ENCODE assay signal across 11 cellular contexts in genomic region chr13:26425439-26426358, GRCh38.
DNase-seq lines count a peak whose midpoint lies in the region; ATAC-seq, FAIRE-seq and TF ChIP-seq lines count a peak whose summit lies in the region.
"Had no signal": no experiment of that assay in that cellular context is flagged by ENCODE, and none has a peak within 500 bp of the region (broad histone marks: within the 10 kb centered on the region; RNA-seq: fewer than 3 reads in every experiment).

No MANE protein-coding gene starts in this region.

- H3K36me3 Mint-ChIP-seq in CD4-positive, alpha-beta T cell (ENCODE audit: low read depth): no peaks in the 10 kb centered on the region
- no peaks in the 10 kb centered on the region for H3K36me3 Mint-ChIP-seq in activated naive CD4-positive, alpha-beta T cell treated with anti-CD3 and anti-CD28 coated beads for 36 hours (ENCODE audit: low read depth)
- H3K36me3 Mint-ChIP-seq: CD14-positive monocyte had no signal

- H3K4me1 ChIP-seq in pancreas: no peaks in the 10 kb centered on the region

- H3K27me3 ChIP-seq in pancreas: no peaks in the 10 kb centered on the region
- no peaks in the 10 kb centered on the region for H3K27me3 ChIP-seq in CD4-positive, alpha-beta T cell (ENCODE audit: control insufficient read depth, insufficient read depth, low read length)

- intact Hi-C loops in pancreas (cut with DNase I): no loop called here
- intact Hi-C loops in CD4-positive, alpha-beta T cell (cut with DNase I, micrococcal nuclease): no loop called here
- intact Hi-C loops in activated naive CD4-positive, alpha-beta T cell treated with anti-CD3 and anti-CD28 coated beads for 36 hours (cut with micrococcal nuclease): no loop called here

- H3K4me3 ChIP-seq in fibroblast of pulmonary artery (replicated peaks; ENCODE audit: low read depth, low read length) (no peak overlapping the region), pancreas (no peak overlapping the region)

- CTCF ChIA-PET in CD4-positive, alpha-beta T cell (lab: Charles Lee): interaction anchor here (1.2 kb wide), 1 partner anchor 21 kb away, joined by 3 read pairs; no protein-coding TSS in a partner anchor
- CTCF ChIA-PET in activated naive CD4-positive, alpha-beta T cell treated with anti-CD3 and anti-CD28 coated beads for 36 hours (lab: Charles Lee): interaction anchor here (0.6 kb wide), 1 partner anchor 94 kb away, joined by 3 read pairs; no protein-coding TSS in a partner anchor

- POLR2A ChIA-PET in CD4-positive, alpha-beta T cell (lab: Charles Lee): no interaction called here

- H3K27me3 Mint-ChIP-seq in CD4-positive, alpha-beta T cell: peaks cover 20% of the 10 kb centered on the region
- H3K27me3 Mint-ChIP-seq in activated naive CD4-positive, alpha-beta T cell treated with anti-CD3 and anti-CD28 coated beads for 36 hours (ENCODE audit: low read depth): peaks cover 6% of the 10 kb centered on the region
- H3K27me3 Mint-ChIP-seq: dendritic cell treated with granulocyte-macrophage colony-stimulating factor and Interleukin-4, amounts not matched to agents 40 ng/mL and 50 ng/mL, for 4 days had no signal

- ATAC-seq in pancreas (peak in 3 of 4 donors; percentile 74 to 85 (median 80)), GM18870 (IDR thresholded peaks at IDR 0.05; ENCODE audit: unreplicated experiment) (no peak)
- no peak for ATAC-seq in CD4-positive, alpha-beta T cell (ENCODE audit: poor library complexity)

- no peaks in the 10 kb centered on the region for H3K9me3 Mint-ChIP-seq in CD4-positive, alpha-beta T cell
- no peaks in the 10 kb centered on the region for H3K9me3 Mint-ChIP-seq in activated naive CD4-positive, alpha-beta T cell treated with anti-CD3 and anti-CD28 coated beads for 36 hours
- H3K9me3 Mint-ChIP-seq: dendritic cell treated with granulocyte-macrophage colony-stimulating factor and Interleukin-4, amounts not matched to agents 40 ng/mL and 50 ng/mL, for 4 days had no signal

- no peak overlapping the region for H3K27ac Mint-ChIP-seq in CD4-positive, alpha-beta T cell
- H3K27ac Mint-ChIP-seq in activated naive CD4-positive, alpha-beta T cell treated with anti-CD3 and anti-CD28 coated beads for 36 hours: no peak overlapping the region
- H3K27ac Mint-ChIP-seq: CD14-positive monocyte; dendritic cell treated with granulocyte-macrophage colony-stimulating factor and Interleukin-4, amounts not matched to agents 40 ng/mL and 50 ng/mL, for 4 days had no signal

- 22 to 23% methylated on average over 9 of the region's 9 CpGs for WGBS in pancreas, 2 donors

- TF ChIP-seq CTCF in fibroblast of pulmonary artery (IDR thresholded peaks at IDR 0.05; ENCODE audit: low read length, missing control alignments) (no peak), pancreas (IDR thresholded peaks at IDR 0.05) (no peak)
- no peak for TF ChIP-seq CTCF in CD4-positive, alpha-beta T cell (IDR thresholded peaks at IDR 0.05)

- DNase-seq in DMS79 (lab: John Stamatoyannopoulos, UW): peak; percentile 77
- DNase-seq in NCI-H510A treated with DMSO at 0.1 percent for 48 hours (lab: John Stamatoyannopoulos, UW): peak; percentile 46
- DNase-seq in fibroblast of pulmonary artery (ENCODE audit: low read depth): peak; percentile 3
- no peak for DNase-seq in pancreas
- DNase-seq in T-helper 9 cell: no peak
- no peak for DNase-seq in CD4-positive, alpha-beta T cell
- no peak for DNase-seq in activated naive CD4-positive, alpha-beta T cell treated with anti-CD3 and anti-CD28 coated beads for 36 hours
- DNase-seq: NCI-H524 had no signal

- no peak overlapping the region for H3K27ac ChIP-seq in pancreas
- no peak overlapping the region for H3K27ac ChIP-seq in CD4-positive, alpha-beta T cell (ENCODE audit: low read depth, low read length)

- no peaks in the 10 kb centered on the region for H3K36me3 ChIP-seq in pancreas

- H3K9me3 ChIP-seq in pancreas: no peaks in the 10 kb centered on the region
- no peaks in the 10 kb centered on the region for H3K9me3 ChIP-seq in CD4-positive, alpha-beta T cell (ENCODE audit: control insufficient read depth, low read length)

- H3K4me3 Mint-ChIP-seq in CD4-positive, alpha-beta T cell: no peak overlapping the region
- H3K4me3 Mint-ChIP-seq in activated naive CD4-positive, alpha-beta T cell treated with anti-CD3 and anti-CD28 coated beads for 36 hours: no peak overlapping the region
- H3K4me3 Mint-ChIP-seq: CD14-positive monocyte; dendritic cell treated with granulocyte-macrophage colony-stimulating factor and Interleukin-4, amounts not matched to agents 40 ng/mL and 50 ng/mL, for 4 days had no signal

- no peaks in the 10 kb centered on the region for H3K4me1 Mint-ChIP-seq in CD4-positive, alpha-beta T cell (ENCODE audit: low read depth)
- no peaks in the 10 kb centered on the region for H3K4me1 Mint-ChIP-seq in activated naive CD4-positive, alpha-beta T cell treated with anti-CD3 and anti-CD28 coated beads for 36 hours (ENCODE audit: low read depth)
- H3K4me1 Mint-ChIP-seq: CD14-positive monocyte had no signal

- FAIRE-seq in pancreas (lab: Jason Lieb, UNC): peak; percentile 51

Comparison
In these comparisons a context has a peak if more than half of its experiments do, and no peak if none do; other contexts are left out.
1. DNase-seq: peak in DMS79 (single experiment), NCI-H510A treated with DMSO at 0.1 percent for 48 hours (single experiment) and fibroblast of pulmonary artery (single experiment); none in pancreas (0 of 6), T-helper 9 cell (single experiment), CD4-positive, alpha-beta T cell (0 of 10) and activated naive CD4-positive, alpha-beta T cell treated with anti-CD3 and anti-CD28 coated beads for 36 hours (single experiment).
2. ATAC-seq: peak in pancreas (3 of 4); none in GM18870 (single experiment) and CD4-positive, alpha-beta T cell (single experiment).